Comparison of ENCODE assay signal across 8 cellular contexts in genomic region chr16:53865492-53865863, GRCh38.
A peak's percentile ranks its signal among the peaks of the same experiment; 100 is the strongest.
DNase-seq lines count a peak whose midpoint lies in the region; ATAC-seq and TF ChIP-seq lines count a peak whose summit lies in the region.

No MANE protein-coding gene starts in this region.

- H3K27me3 ChIP-seq in HCT116 (ENCODE audit: insufficient read depth, low read length) (no peaks in the 10 kb centered on the region), right atrium auricular region (no peaks in the 10 kb centered on the region), upper lobe of right lung (no peaks in the 10 kb centered on the region)

- H3K36me3 ChIP-seq in HCT116 (ENCODE audit: control insufficient read depth in 1 of 2, insufficient read depth in 2 of 2, low read length in 2 of 2) (no peaks in the 10 kb centered on the region), right atrium auricular region (no peaks in the 10 kb centered on the region), upper lobe of right lung (peaks cover 4% of the 10 kb centered on the region)

- no peak for TF ChIP-seq RAD21 in HCT116 (IDR thresholded peaks at IDR 0.05; ENCODE audit: low read depth)

- DNase-seq in Caki2 (ENCODE audit: low read depth) (peak; percentile 62), HCT116 (ENCODE audit: low read depth, low spot score) (peak; percentile 7), SW480 (ENCODE audit: low spot score) (peak; percentile 5), right atrium auricular region (ENCODE audit: low spot score) (no peak), upper lobe of right lung (no peak), H4 (ENCODE audit: low spot score) (no peak)

- CTCF ChIA-PET in HCT116 (lab: Charles Lee): no interaction called here

- 0 out of 4 replicates have a peak overlapping the region, but pooled peaks of 1 of the 2 experiments have one; percentile 19 for H3K4me3 ChIP-seq in HCT116 (replicated peaks in 1 of 2; ENCODE audit: low read depth in 1 of 2, low read length in 2 of 2)
- no peak overlapping the region for H3K4me3 ChIP-seq in right atrium auricular region
- no peak overlapping the region for H3K4me3 ChIP-seq in upper lobe of right lung

- H3K9ac ChIP-seq in HCT116 (ENCODE audit: low read length): peak overlapping the region; percentile 19; the same call in 1 of the 2 replicates

- no peak for TF ChIP-seq POLR2A in HCT116 (IDR thresholded peaks at IDR 0.05; ENCODE audit: borderline replicate concordance, extremely low read depth, insufficient read depth, insufficient read length)

- TF ChIP-seq CTCF in HCT116 (IDR thresholded peaks at IDR 0.05 in 2 of 3, conservative IDR thresholded peaks at IDR 0.05 in 1 of 3; ENCODE audit: borderline replicate concordance in 1 of 3, insufficient read depth in 1 of 3, low read depth in 2 of 3, low read length in 2 of 3) (no peak), right atrium auricular region (IDR thresholded peaks at IDR 0.05) (no peak), upper lobe of right lung (IDR thresholded peaks at IDR 0.05) (no peak)

- H3K27ac ChIP-seq in HCT116 (ENCODE audit: low read depth, low read length): peak overlapping the region; percentile 77
- H3K27ac ChIP-seq in right atrium auricular region: peak overlapping the region; percentile 8 to 22
- peak overlapping the region; percentile 48 for H3K27ac ChIP-seq in upper lobe of right lung

- H3K4me2 ChIP-seq in HCT116 (ENCODE audit: low read length): peak overlapping the region; percentile 63

- ATAC-seq in HCT116: peak; percentile 55
- ATAC-seq in upper lobe of right lung: peak; percentile 81
- no peak for ATAC-seq in HG02981 (IDR thresholded peaks at IDR 0.05; ENCODE audit: unreplicated experiment)
- ATAC-seq in HG03571 (IDR thresholded peaks at IDR 0.05; ENCODE audit: unreplicated experiment): no peak

- RAD21 ChIA-PET in HCT116 (lab: Charles Lee; ENCODE audit: low non-redundant PET in 1 of 2, low total read pairs in 2 of 2, uncharacterized antibody in 2 of 2, unreplicated experiment in 2 of 2): no interaction called here

- H4K20me1 ChIP-seq in HCT116 (ENCODE audit: insufficient read depth): no peaks in the 10 kb centered on the region

- intact Hi-C loops in HCT116 (cut with micrococcal nuclease) (no loop called here), upper lobe of right lung (cut with DNase I) (no loop called here)

- in situ Hi-C loops in Caki2 (cut with HindIII; ENCODE audit: low pct_unique_long_range_greater_than_20kb, low sequenced_read_pairs): no loop called here

- peaks cover 26 to 28% of the 10 kb centered on the region in 2 experiments for H3K4me1 ChIP-seq in HCT116 (ENCODE audit: control insufficient read depth in 1 of 2, insufficient read depth in 2 of 2, low read length in 2 of 2)
- H3K4me1 ChIP-seq in right atrium auricular region: no peaks in the 10 kb centered on the region
- H3K4me1 ChIP-seq in upper lobe of right lung: peaks cover 14% of the 10 kb centered on the region

- H3K9me2 ChIP-seq in HCT116 (ENCODE audit: insufficient read depth): no peaks in the 10 kb centered on the region

- BruUV-seq in HCT116 (replicated peaks; lab: Mats Ljungman, UMichigan): no TSS peak

- POLR2A ChIA-PET in HCT116 (lab: Charles Lee): no interaction called here

- no peaks in the 10 kb centered on the region for H3K79me2 ChIP-seq in HCT116 (ENCODE audit: insufficient read depth, low read length)

- H3K9me3 ChIP-seq in HCT116 (ENCODE audit: control insufficient read depth in 1 of 2, insufficient read depth in 1 of 2, low read depth in 1 of 2, low read length in 2 of 2) (peaks cover 0 to 3% of the 10 kb centered on the region in 2 experiments; a peak in 1 of 4 replicates), right atrium auricular region (peaks cover 0 to 3% of the 10 kb centered on the region in 2 donors), upper lobe of right lung (no peaks in the 10 kb centered on the region)

- no peak overlapping the region for H2AFZ ChIP-seq in HCT116 (ENCODE audit: low read depth, low read length, poor library complexity, severe bottlenecking)

TF ChIP-seq in HCT116, 20 proteins besides CTCF, POLR2A, EP300 and RAD21:
- no peak for TF ChIP-seq ZFX (IDR thresholded peaks at IDR 0.05)
- no peak for TF ChIP-seq CBX3 (IDR thresholded peaks at IDR 0.05; ENCODE audit: low read depth)
- no peak for TF ChIP-seq EZH2phosphoT487 (IDR thresholded peaks at IDR 0.05; ENCODE audit: borderline replicate concordance)
- TF ChIP-seq ZNF274 (IDR thresholded peaks at IDR 0.05; ENCODE audit: low read depth, low read length): no peak
- TF ChIP-seq YY1 (IDR thresholded peaks at IDR 0.05; ENCODE audit: extremely low read depth, insufficient replicate concordance, low read depth, low read length): no peak
- no peak for TF ChIP-seq REST (IDR thresholded peaks at IDR 0.05; ENCODE audit: low read depth)
- TF ChIP-seq EGR1 (IDR thresholded peaks at IDR 0.05; ENCODE audit: low read depth): no peak
- TF ChIP-seq JUND (IDR thresholded peaks at IDR 0.05): no peak
- no peak for TF ChIP-seq FOSL1 (IDR thresholded peaks at IDR 0.05; ENCODE audit: low read depth)
- no peak for TF ChIP-seq CEBPB (IDR thresholded peaks at IDR 0.05; ENCODE audit: low read depth)
- TF ChIP-seq SRF (IDR thresholded peaks at IDR 0.05; ENCODE audit: low read depth): no peak
TF ChIP-seq in HCT116: peak in this region for 0.

Comparison
In these comparisons a context has a peak if more than half of its experiments do, and no peak if none do; other contexts are left out.
1. DNase-seq: peak in Caki2 (single experiment), HCT116 (single experiment) and SW480 (single experiment); none in right atrium auricular region (single experiment), upper lobe of right lung (single experiment) and H4 (single experiment).
2. ATAC-seq: peak in HCT116 (single experiment) and upper lobe of right lung (single experiment); none in HG02981 (single experiment) and HG03571 (single experiment).
3. H3K27ac ChIP-seq: peak in every context shown above with its lines; median percentile 77 in HCT116; 48 in upper lobe of right lung; 15 in right atrium auricular region.